8 cellular contexts compared by ENCODE assay signal in the genomic region with DNA sequence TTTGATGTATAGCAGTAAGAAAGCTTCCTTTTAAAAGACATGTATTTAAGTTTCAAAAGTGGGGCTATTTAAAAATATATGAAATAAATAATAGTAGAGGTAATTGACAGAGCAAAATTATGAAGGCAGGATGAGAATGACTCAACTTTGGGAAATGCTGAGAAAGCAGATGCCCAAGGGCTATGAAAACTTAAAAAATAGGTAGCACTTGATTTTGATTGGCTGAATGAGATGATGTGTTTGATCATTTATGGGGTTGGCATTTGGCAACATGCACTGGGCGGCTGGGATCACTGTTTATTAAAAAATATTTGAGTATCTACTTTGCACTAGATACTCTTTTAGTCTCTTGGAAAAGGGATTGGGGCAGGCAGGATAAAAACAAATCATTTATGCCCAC. TPM values are rescaled to one million over a fixed set of nuclear protein-coding genes. Genes with fewer than 3 reads are reported as not detected.
"Had no signal": no experiment of that assay in that cellular context is flagged by ENCODE, and none has a peak within 500 bp of the region (broad histone marks: within the 10 kb centered on the region; RNA-seq: fewer than 3 reads in every experiment).

No MANE protein-coding gene starts in this region.

RNA-seq across cellular contexts. Expression of a gene that starts 26.5 kb away (rescaled TPM):
- total RNA-seq: kidney epithelial cell, left ventricle myocardium superior, lower leg skin, mesenteric fat pad had no signal
- polyA plus RNA-seq: immature natural killer cell; liver; naive thymus-derived CD4-positive, alpha-beta T cell; naive thymus-derived CD8-positive, alpha-beta T cell had no signal
